In genomic region chr20:58982406-58983114, GRCh38 we compare ENCODE assay signal across 8 cellular contexts. TPM values are rescaled to one million over a fixed set of nuclear protein-coding genes. Genes with fewer than 3 reads are reported as not detected.
DNase-seq lines count a peak whose midpoint lies in the region; ATAC-seq, FAIRE-seq and TF ChIP-seq lines count a peak whose summit lies in the region.

No MANE protein-coding gene starts in this region.

- no peak for TF ChIP-seq RAD21 in GM12878 (IDR thresholded peaks at IDR 0.05; ENCODE audit: insufficient read depth, low read depth, low read length)

- H3K27ac ChIP-seq in GM12878 (ENCODE audit: control insufficient read depth, insufficient read depth), result peak overlapping the region; percentile 35

- peaks cover 0 to 2% (median 0%) of the 10 kb centered on the region in 3 donors for H3K9me3 Mint-ChIP-seq in IgD-negative memory B cell
- H3K9me3 Mint-ChIP-seq in naive thymus-derived CD8-positive, alpha-beta T cell, result peaks cover 0 to 5% (median 0%) of the 10 kb centered on the region in 9 donors

- ATAC-seq in GM12878 (peak; percentile 38), HG03342 (IDR thresholded peaks at IDR 0.05; ENCODE audit: unreplicated experiment) (no peak), GM21723 (IDR thresholded peaks at IDR 0.05; ENCODE audit: unreplicated experiment) (no peak)
- no peak for ATAC-seq in naive thymus-derived CD8-positive, alpha-beta T cell

- H3K36me3 Mint-ChIP-seq in IgD-negative memory B cell, result peaks cover 2% of the 10 kb centered on the region
- peaks cover 0 to 20% (median 6%) of the 10 kb centered on the region in 3 donors for H3K36me3 Mint-ChIP-seq in naive thymus-derived CD8-positive, alpha-beta T cell

- no peak overlapping the region; the same call in 1 of the 2 replicates for H2AFZ ChIP-seq in GM12878 (ENCODE audit: control insufficient read depth, low read depth, low read length)

- CTCF ChIA-PET in GM12878 (lab: Yijun Ruan, JAX), result interaction anchor here (0.7 to 2.1 kb wide), 8 partner anchors 26 to 513 kb away, joined by 3 to 8 read pairs (median 3); no protein-coding TSS in a partner anchor

- SMC1A ChIA-PET in GM12878 (lab: Charles Lee; ENCODE audit: uncharacterized antibody, unreplicated experiment), result interaction anchor here (0.6 to 2.3 kb wide), 12 partner anchors 11 to 1505 kb away, joined by 3 to 11 read pairs (median 4); partner anchors contain the start of gene ATP5F1E

- whole genome bisulfite sequencing in GM12878 (ENCODE audit: insufficient coverage, insufficient replicate concordance, low lambda C conversion rate, missing lambda C conversion rate), result 71% methylated on average over 12 of the region's 12 CpGs

- no peak for FAIRE-seq in GM12878 (lab: Jason Lieb, UNC)
- FAIRE-seq in GM12892 (lab: Jason Lieb, UNC), result no peak

- no peak for TF ChIP-seq CTCF in BE2C (IDR thresholded peaks at IDR 0.05; ENCODE audit: low read depth, low read length)
- no peak for TF ChIP-seq CTCF in GM12878 (IDR thresholded peaks at IDR 0.05 in 2 of 3, conservative IDR thresholded peaks at IDR 0.05 in 1 of 3; ENCODE audit: control insufficient read depth in 2 of 3, extremely low read depth in 1 of 3, insufficient read depth in 1 of 3, low read depth in 3 of 3, low read length in 3 of 3)

- H3K27me3 Mint-ChIP-seq in IgD-negative memory B cell, result no peaks in the 10 kb centered on the region
- H3K27me3 Mint-ChIP-seq in naive thymus-derived CD8-positive, alpha-beta T cell, result peaks cover 0 to 1% (median 0%) of the 10 kb centered on the region in 5 donors

- H3K4me3 ChIP-seq in BE2C (ENCODE audit: low read depth, low read length) (peak overlapping the region; percentile 97), GM12878 (peak overlapping the region; percentile 99)

- no peak for DNase-seq in BE2C
- no peak for DNase-seq in GM12878 (ENCODE audit: low read depth, low spot score)
- DNase-seq in naive thymus-derived CD8-positive, alpha-beta T cell, result peak in 2 of 10 donors; percentile 6 to 46
- DNase-seq in NCI-H2196 treated with DMSO at 0.1 percent for 48 hours (lab: John Stamatoyannopoulos, UW; ENCODE audit: unreplicated experiment), result no peak
- no peak for DNase-seq in GM12892 (ENCODE audit: insufficient read length)

- H3K36me3 ChIP-seq in BE2C, result peaks cover 23% of the 10 kb centered on the region
- peaks cover 0 to 5% of the 10 kb centered on the region in 2 experiments; a peak in 2 of 4 replicates for H3K36me3 ChIP-seq in GM12878 (ENCODE audit: control insufficient read depth in 2 of 2, insufficient read depth in 2 of 2, low read length in 1 of 2)

- TF ChIP-seq EP300 in GM12878 (IDR thresholded peaks at IDR 0.05; ENCODE audit: borderline replicate concordance in 1 of 2, control insufficient read depth in 1 of 2, low read depth in 2 of 2, low read length in 2 of 2), result no peak

- H3K4me3 Mint-ChIP-seq in IgD-negative memory B cell, result peak overlapping the region; percentile 84 to 97 (median 95)
- H3K4me3 Mint-ChIP-seq in naive thymus-derived CD8-positive, alpha-beta T cell, result peak overlapping the region; percentile 54 to 95 (median 90)

- no peaks in the 10 kb centered on the region for H4K20me1 ChIP-seq in GM12878 (ENCODE audit: control insufficient read depth, insufficient read depth)

- TSS peak; percentile 53 for BruUV-seq in GM12878 (replicated peaks; lab: Mats Ljungman, UMichigan)

- 0 out of 2 replicates have a peak, but pooled peaks have one; percentile 26 for TF ChIP-seq POLR2A in GM12878 (IDR thresholded peaks at IDR 0.05; ENCODE audit: low read depth, low read length)
- TF ChIP-seq POLR2A in GM12892 (IDR thresholded peaks at IDR 0.05; ENCODE audit: low read depth, low read length), result no peak

- H3K4me1 Mint-ChIP-seq in IgD-negative memory B cell, result peaks cover 33 to 36% (median 36%) of the 10 kb centered on the region in 3 donors
- H3K4me1 Mint-ChIP-seq in naive thymus-derived CD8-positive, alpha-beta T cell, result peaks cover 22 to 47% (median 34%) of the 10 kb centered on the region in 4 donors

- POLR2A ChIA-PET in GM12878 (lab: Charles Lee), result interaction anchor here (0.5 to 2.3 kb wide), 17 partner anchors 8 to 1451 kb away, joined by 3 to 13 read pairs (median 4); partner anchors contain the start of genes ATP5F1E and TUBB1
- POLR2A ChIA-PET in naive thymus-derived CD8-positive, alpha-beta T cell (lab: Charles Lee), result interaction anchor here (0.6 to 2.8 kb wide), 13 partner anchors 10 to 332 kb away, joined by 3 to 40 read pairs (median 6); partner anchors contain the start of genes ATP5F1E and PRELID3B

- in situ Hi-C loops in GM12878 (cut with MboI), result loop anchor here (5.0 kb wide), 1 partner anchor 75 kb away; no protein-coding TSS in a partner anchor

- H3K9ac ChIP-seq in GM12878 (ENCODE audit: control insufficient read depth, insufficient read depth, low read length), result peak overlapping the region; percentile 90

- H3K4me1 ChIP-seq in BE2C (peaks cover 23% of the 10 kb centered on the region), GM12878 (ENCODE audit: control insufficient read depth, insufficient read depth, low read length) (peaks cover 32% of the 10 kb centered on the region)

- H3K27ac Mint-ChIP-seq in IgD-negative memory B cell, result peak overlapping the region; percentile 69 to 92 (median 85)
- H3K27ac Mint-ChIP-seq in naive thymus-derived CD8-positive, alpha-beta T cell, result peak overlapping the region; percentile 67 to 94 (median 90)

- no peaks in the 10 kb centered on the region for H3K27me3 ChIP-seq in BE2C
- no peaks in the 10 kb centered on the region for H3K27me3 ChIP-seq in GM12878 (replicated peaks in 1 of 2; ENCODE audit: control insufficient read depth in 2 of 2, insufficient read depth in 2 of 2, low read length in 1 of 2)

- RAD21 ChIA-PET in GM12878 (lab: Charles Lee; ENCODE audit: unreplicated experiment), result interaction anchor here (0.6 to 4.3 kb wide), 10 partner anchors 9 to 115 kb away, joined by 3 to 23 read pairs (median 4); partner anchors contain the start of gene ATP5F1E

- intact Hi-C loops in GM12878 (cut with micrococcal nuclease; ENCODE audit: unreplicated experiment), result loop anchor here (5.0 to 10.0 kb wide), 3 partner anchors 52 to 328 kb away; partner anchors contain the start of genes ATP5F1E and STX16

- H3K4me2 ChIP-seq in GM12878 (ENCODE audit: control insufficient read depth, insufficient read depth), result peak overlapping the region; percentile 93

- H3K9me3 ChIP-seq in BE2C (no peaks in the 10 kb centered on the region), GM12878 (replicated peaks; ENCODE audit: control insufficient read depth, insufficient read depth, low read length) (no peaks in the 10 kb centered on the region)

- H3K79me2 ChIP-seq in GM12878 (ENCODE audit: control insufficient read depth, insufficient read depth, low read length), result peaks cover 49% of the 10 kb centered on the region

RNA-seq across cellular contexts. Expression of gene NELFCD, which starts 1.5 kb away (rescaled TPM):
- polyA plus RNA-seq in BE2C (2012; ENCODE audit: insufficient read depth, insufficient read length, low read depth), result 199 TPM
- polyA plus RNA-seq in IgD-negative memory B cell, result 79.6 TPM
- total RNA-seq in GM12878 (2013; cell fraction: nucleolus; rRNA removed), result 125 and 129 TPM in 2 replicates
- total RNA-seq in GM12878 (2014; rRNA removed), result 68.7 and 74.9 TPM in 2 replicates
- 46.3 and 54.3 TPM in 2 replicates for total RNA-seq in GM12878 (2014; rRNA removed; fragmentation: Illumina TruSeq; extraction: Trizol)
- 68.9 and 82.1 TPM in 2 replicates for total RNA-seq in GM12878 (2021)
- 51.2 TPM for polyA plus RNA-seq in GM12878 (2011; ENCODE audit: low read depth)
- polyA plus RNA-seq in GM12878 (2011; rRNA removed), result 76.5 and 86.8 TPM in 2 replicates
- polyA plus RNA-seq in GM12878 (2011; cell fraction: cytosol; rRNA removed), result 82.9 and 107 TPM in 2 replicates
- polyA plus RNA-seq in GM12878 (2011; cell fraction: nucleus; rRNA removed), result 243 and 253 TPM in 2 replicates
- 61.0 and 61.7 TPM in 2 replicates for polyA plus RNA-seq in GM12878 (2012)
- polyA plus RNA-seq in GM12878 (2014; fragmentation: Illumina TruSeq; extraction: Trizol), result 83.4 and 89.7 TPM in 2 replicates
- polyA plus RNA-seq in GM12878 (2014; fragmentation: Nextera tagmentation; extraction: Ambion mirVana), result 10 to 100 TPM in 1 of 2 experiments, 1 to 10 TPM in 1; 8.9 to 16.7 TPM
- 79.8 and 83.6 TPM in 2 replicates for polyA plus RNA-seq in GM12878 (2014; rRNA removed)
- polyA plus RNA-seq in GM12878 (2016; fragmentation: Nextera tagmentation; extraction: Ambion mirVana), result 100 to 1,000 TPM; 107 to 109 TPM
- polyA minus RNA-seq in GM12878 (2011; rRNA and poly(A)+ RNA removed), result 75.0 and 95.0 TPM in 2 replicates
- polyA minus RNA-seq in GM12878 (2011; cell fraction: cytosol; rRNA and poly(A)+ RNA removed), result 24.3 and 31.0 TPM in 2 replicates
- polyA minus RNA-seq in GM12878 (2011; cell fraction: nucleus; rRNA and poly(A)+ RNA removed), result 48.0 and 73.1 TPM in 2 replicates
- total RNA-seq in naive thymus-derived CD8-positive, alpha-beta T cell, result 100 to 1,000 TPM in 1 of 2 experiments, 10 to 100 TPM in 1; 92.4 to 101 TPM
- 10 to 100 TPM; 63.6 to 76.5 (median 74.0) TPM for polyA plus RNA-seq in naive thymus-derived CD8-positive, alpha-beta T cell
- polyA plus RNA-seq in GM12892 (2012; ENCODE audit: missing spikeins), result 51.1 TPM

RNA-seq across cellular contexts. Expression of gene CTSZ, which starts 24.5 kb away (rescaled TPM):
- polyA plus RNA-seq in BE2C (2012; ENCODE audit: insufficient read depth, insufficient read length, low read depth), result 2.2 TPM
- polyA plus RNA-seq in IgD-negative memory B cell (34.7 TPM), GM12878 (2011; rRNA removed) (92.8 and 169 TPM in 2 replicates), GM12878 (2014; fragmentation: Illumina TruSeq; extraction: Trizol) (301 and 321 TPM in 2 replicates), GM12878 (2014; fragmentation: Nextera tagmentation; extraction: Ambion mirVana) (10 to 100 TPM in 1 of 2 experiments, 1 to 10 TPM in 1; 6.0 to 14.0 TPM), GM12878 (2014; rRNA removed) (215 and 256 TPM in 2 replicates), GM12878 (2016; fragmentation: Nextera tagmentation; extraction: Ambion mirVana) (10 to 100 TPM in 1 of 2 experiments, 1 to 10 TPM in 1; 8.0 to 11.8 TPM)
- total RNA-seq in GM12878 (2013; cell fraction: nucleolus; rRNA removed), result 99.1 and 102 TPM in 2 replicates
- total RNA-seq in GM12878 (2014; rRNA removed) (110 and 139 TPM in 2 replicates), GM12878 (2014; rRNA removed; fragmentation: Illumina TruSeq; extraction: Trizol) (177 and 192 TPM in 2 replicates), GM12878 (2021) (225 and 233 TPM in 2 replicates)
- 150 TPM for polyA plus RNA-seq in GM12878 (2011; ENCODE audit: low read depth)
- polyA plus RNA-seq in GM12878 (2011; cell fraction: cytosol; rRNA removed), result 156 and 185 TPM in 2 replicates
- 103 and 127 TPM in 2 replicates for polyA plus RNA-seq in GM12878 (2011; cell fraction: nucleus; rRNA removed)
- 163 and 223 TPM in 2 replicates for polyA plus RNA-seq in GM12878 (2012)
- 135 TPM in 2 replicates for polyA minus RNA-seq in GM12878 (2011; rRNA and poly(A)+ RNA removed)
- 45.5 and 58.7 TPM in 2 replicates for polyA minus RNA-seq in GM12878 (2011; cell fraction: cytosol; rRNA and poly(A)+ RNA removed)
- 34.0 and 64.2 TPM in 2 replicates for polyA minus RNA-seq in GM12878 (2011; cell fraction: nucleus; rRNA and poly(A)+ RNA removed)
- total RNA-seq in naive thymus-derived CD8-positive, alpha-beta T cell, result 10 to 100 TPM; 15.8 to 19.1 TPM
- polyA plus RNA-seq in naive thymus-derived CD8-positive, alpha-beta T cell, result 1 to 10 TPM in 2 of 3 donors, under 1 TPM in 1; 0.60 to 2.9 (median 1.0) TPM
- 109 TPM for polyA plus RNA-seq in GM12892 (2012; ENCODE audit: missing spikeins)

RNA-seq across cellular contexts. Expression of gene TUBB1, which starts 36.7 kb away (rescaled TPM):
- polyA plus RNA-seq in BE2C (2012; ENCODE audit: insufficient read depth, insufficient read length, low read depth), result 0.36 TPM
- polyA plus RNA-seq in IgD-negative memory B cell (7.8 TPM), GM12878 (2011; rRNA removed) (0.03 and 0.07 TPM in 2 replicates), GM12878 (2014; fragmentation: Illumina TruSeq; extraction: Trizol) (0.04 TPM in 1 of 2 replicates, not detected in the other), GM12878 (2014; fragmentation: Nextera tagmentation; extraction: Ambion mirVana) (under 1 TPM in 1 of 2 experiments, not detected in 1; 0.02 TPM), GM12878 (2014; rRNA removed) (0.05 TPM in 1 of 2 replicates, not detected in the other), GM12878 (2016; fragmentation: Nextera tagmentation; extraction: Ambion mirVana) (under 1 TPM; 0.13 to 0.20 TPM)
- total RNA-seq in GM12878 (2013; cell fraction: nucleolus; rRNA removed), result not detected in 2 replicates
- total RNA-seq in GM12878 (2014; rRNA removed) (0.06 and 0.11 TPM in 2 replicates), GM12878 (2014; rRNA removed; fragmentation: Illumina TruSeq; extraction: Trizol) (0.04 TPM in 1 of 2 replicates, not detected in the other), GM12878 (2021) (not detected in 2 replicates)
- 0.24 TPM for polyA plus RNA-seq in GM12878 (2011; ENCODE audit: low read depth)
- 0.03 TPM in 1 of 2 replicates, not detected in the other for polyA plus RNA-seq in GM12878 (2011; cell fraction: cytosol; rRNA removed)
- 0.07 and 0.10 TPM in 2 replicates for polyA plus RNA-seq in GM12878 (2011; cell fraction: nucleus; rRNA removed)
- polyA plus RNA-seq in GM12878 (2012), result 0.21 and 0.34 TPM in 2 replicates
- not detected in 2 replicates for polyA minus RNA-seq in GM12878 (2011; rRNA and poly(A)+ RNA removed)
- not detected in 2 replicates for polyA minus RNA-seq in GM12878 (2011; cell fraction: cytosol; rRNA and poly(A)+ RNA removed)
- 0.12 TPM in 1 of 2 replicates, not detected in the other for polyA minus RNA-seq in GM12878 (2011; cell fraction: nucleus; rRNA and poly(A)+ RNA removed)
- total RNA-seq in naive thymus-derived CD8-positive, alpha-beta T cell, result not detected
- under 1 TPM in 1 of 3 donors, not detected in 2; 0.05 TPM for polyA plus RNA-seq in naive thymus-derived CD8-positive, alpha-beta T cell
- polyA plus RNA-seq in GM12892 (2012; ENCODE audit: missing spikeins), result 0.66 TPM

RNA-seq across cellular contexts. Expression of gene ATP5F1E, which starts 49.6 kb away (rescaled TPM):
- polyA plus RNA-seq in BE2C (2012; ENCODE audit: insufficient read depth, insufficient read length, low read depth), result 324 TPM
- polyA plus RNA-seq in IgD-negative memory B cell (103 TPM), GM12878 (2011; rRNA removed) (137 and 138 TPM in 2 replicates), GM12878 (2014; fragmentation: Illumina TruSeq; extraction: Trizol) (35.2 and 53.1 TPM in 2 replicates), GM12878 (2014; fragmentation: Nextera tagmentation; extraction: Ambion mirVana) (100 to 1,000 TPM; 169 to 219 TPM), GM12878 (2014; rRNA removed) (79.8 and 89.2 TPM in 2 replicates), GM12878 (2016; fragmentation: Nextera tagmentation; extraction: Ambion mirVana) (100 to 1,000 TPM; 391 to 407 TPM)
- total RNA-seq in GM12878 (2013; cell fraction: nucleolus; rRNA removed), result 45.3 and 50.2 TPM in 2 replicates
- total RNA-seq in GM12878 (2014; rRNA removed) (49.0 and 61.6 TPM in 2 replicates), GM12878 (2014; rRNA removed; fragmentation: Illumina TruSeq; extraction: Trizol) (96.3 and 96.9 TPM in 2 replicates), GM12878 (2021) (96.4 and 107 TPM in 2 replicates)
- polyA plus RNA-seq in GM12878 (2011; ENCODE audit: low read depth), result 5.8 TPM
- polyA plus RNA-seq in GM12878 (2011; cell fraction: cytosol; rRNA removed), result 34.9 and 35.0 TPM in 2 replicates
- polyA plus RNA-seq in GM12878 (2011; cell fraction: nucleus; rRNA removed), result 24.3 and 27.8 TPM in 2 replicates
- 86.3 and 113 TPM in 2 replicates for polyA plus RNA-seq in GM12878 (2012)
- 12.8 and 20.0 TPM in 2 replicates for polyA minus RNA-seq in GM12878 (2011; rRNA and poly(A)+ RNA removed)
- polyA minus RNA-seq in GM12878 (2011; cell fraction: cytosol; rRNA and poly(A)+ RNA removed), result 15.2 and 16.2 TPM in 2 replicates
- polyA minus RNA-seq in GM12878 (2011; cell fraction: nucleus; rRNA and poly(A)+ RNA removed), result 38.1 and 48.9 TPM in 2 replicates
- 10 to 100 TPM; 78.2 to 80.3 TPM for total RNA-seq in naive thymus-derived CD8-positive, alpha-beta T cell
- 100 to 1,000 TPM in 1 of 3 donors, 10 to 100 TPM in 2; 66.9 to 118 (median 91.4) TPM for polyA plus RNA-seq in naive thymus-derived CD8-positive, alpha-beta T cell
- polyA plus RNA-seq in GM12892 (2012; ENCODE audit: missing spikeins), result 81.7 TPM
